ENCODE assay signal across 1 cellular context in the genomic region with DNA sequence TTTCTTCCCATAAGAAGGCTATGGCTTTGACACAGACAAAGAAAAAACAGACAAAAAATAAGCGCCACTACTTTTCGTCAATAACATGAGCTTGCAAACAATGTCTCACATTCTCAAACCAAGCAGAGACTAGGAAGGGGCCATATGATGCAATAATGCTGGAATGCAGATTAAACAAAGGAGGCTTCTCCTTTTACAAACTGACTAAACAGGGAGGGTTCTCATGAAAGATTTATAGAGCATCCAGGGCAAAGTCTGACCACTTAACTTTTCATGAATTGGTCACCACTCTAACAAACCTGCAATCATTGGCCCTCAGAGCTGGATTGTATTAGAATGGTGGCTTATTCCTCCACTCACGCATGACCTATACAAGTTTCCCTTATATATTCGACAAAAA.
A peak's percentile ranks its signal among the peaks of the same experiment; 100 is the strongest.
TF ChIP-seq lines count a peak whose summit lies in the region.

No MANE protein-coding gene starts in this region.

TF ChIP-seq in HepG2, 621 proteins besides CTCF, POLR2A, EP300 and RAD21 (continued from another document and continues in another):
- TF ChIP-seq ZNF12 (CRISPR knock-in tag; IDR thresholded peaks at IDR 0.05), result peak; percentile 88
- TF ChIP-seq, protein P1, sequence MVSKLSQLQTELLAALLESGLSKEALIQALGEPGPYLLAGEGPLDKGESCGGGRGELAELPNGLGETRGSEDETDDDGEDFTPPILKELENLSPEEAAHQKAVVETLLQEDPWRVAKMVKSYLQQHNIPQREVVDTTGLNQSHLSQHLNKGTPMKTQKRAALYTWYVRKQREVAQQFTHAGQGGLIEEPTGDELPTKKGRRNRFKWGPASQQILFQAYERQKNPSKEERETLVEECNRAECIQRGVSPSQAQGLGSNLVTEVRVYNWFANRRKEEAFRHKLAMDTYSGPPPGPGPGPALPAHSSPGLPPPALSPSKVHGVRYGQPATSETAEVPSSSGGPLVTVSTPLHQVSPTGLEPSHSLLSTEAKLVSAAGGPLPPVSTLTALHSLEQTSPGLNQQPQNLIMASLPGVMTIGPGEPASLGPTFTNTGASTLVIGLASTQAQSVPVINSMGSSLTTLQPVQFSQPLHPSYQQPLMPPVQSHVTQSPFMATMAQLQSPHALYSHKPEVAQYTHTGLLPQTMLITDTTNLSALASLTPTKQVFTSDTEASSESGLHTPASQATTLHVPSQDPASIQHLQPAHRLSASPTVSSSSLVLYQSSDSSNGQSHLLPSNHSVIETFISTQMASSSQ (IDR thresholded peaks at IDR 0.05; ENCODE audit: low read depth), result no peak
- TF ChIP-seq, protein P1 (CRISPR knock-in tag; IDR thresholded peaks at IDR 0.05; ENCODE audit: borderline replicate concordance), result peak; percentile 53; the same call in 1 of the 2 replicates
- TF ChIP-seq HNRNPLL (IDR thresholded peaks at IDR 0.05; ENCODE audit: low read depth, low read length, poor library complexity, severe bottlenecking), result no peak
- TF ChIP-seq, protein P2, sequence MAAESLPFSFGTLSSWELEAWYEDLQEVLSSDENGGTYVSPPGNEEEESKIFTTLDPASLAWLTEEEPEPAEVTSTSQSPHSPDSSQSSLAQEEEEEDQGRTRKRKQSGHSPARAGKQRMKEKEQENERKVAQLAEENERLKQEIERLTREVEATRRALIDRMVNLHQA (CRISPR knock-in tag; IDR thresholded peaks at IDR 0.05), result no peak
- TF ChIP-seq, protein P3, sequence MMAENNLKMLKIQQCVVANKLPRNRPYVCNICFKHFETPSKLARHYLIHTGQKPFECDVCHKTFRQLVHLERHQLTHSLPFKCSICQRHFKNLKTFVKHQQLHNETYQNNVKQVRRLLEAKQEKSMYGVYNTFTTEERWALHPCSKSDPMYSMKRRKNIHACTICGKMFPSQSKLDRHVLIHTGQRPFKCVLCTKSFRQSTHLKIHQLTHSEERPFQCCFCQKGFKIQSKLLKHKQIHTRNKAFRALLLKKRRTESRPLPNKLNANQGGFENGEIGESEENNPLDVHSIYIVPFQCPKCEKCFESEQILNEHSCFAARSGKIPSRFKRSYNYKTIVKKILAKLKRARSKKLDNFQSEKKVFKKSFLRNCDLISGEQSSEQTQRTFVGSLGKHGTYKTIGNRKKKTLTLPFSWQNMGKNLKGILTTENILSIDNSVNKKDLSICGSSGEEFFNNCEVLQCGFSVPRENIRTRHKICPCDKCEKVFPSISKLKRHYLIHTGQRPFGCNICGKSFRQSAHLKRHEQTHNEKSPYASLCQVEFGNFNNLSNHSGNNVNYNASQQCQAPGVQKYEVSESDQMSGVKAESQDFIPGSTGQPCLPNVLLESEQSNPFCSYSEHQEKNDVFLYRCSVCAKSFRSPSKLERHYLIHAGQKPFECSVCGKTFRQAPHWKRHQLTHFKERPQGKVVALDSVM (CRISPR knock-in tag; IDR thresholded peaks at IDR 0.05), result no peak
- TF ChIP-seq, protein P4, sequence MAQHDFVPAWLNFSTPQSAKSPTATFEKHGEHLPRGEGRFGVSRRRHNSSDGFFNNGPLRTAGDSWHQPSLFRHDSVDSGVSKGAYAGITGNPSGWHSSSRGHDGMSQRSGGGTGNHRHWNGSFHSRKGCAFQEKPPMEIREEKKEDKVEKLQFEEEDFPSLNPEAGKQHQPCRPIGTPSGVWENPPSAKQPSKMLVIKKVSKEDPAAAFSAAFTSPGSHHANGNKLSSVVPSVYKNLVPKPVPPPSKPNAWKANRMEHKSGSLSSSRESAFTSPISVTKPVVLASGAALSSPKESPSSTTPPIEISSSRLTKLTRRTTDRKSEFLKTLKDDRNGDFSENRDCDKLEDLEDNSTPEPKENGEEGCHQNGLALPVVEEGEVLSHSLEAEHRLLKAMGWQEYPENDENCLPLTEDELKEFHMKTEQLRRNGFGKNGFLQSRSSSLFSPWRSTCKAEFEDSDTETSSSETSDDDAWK (CRISPR knock-in tag; IDR thresholded peaks at IDR 0.05), result no peak
- TF ChIP-seq, protein P5, sequence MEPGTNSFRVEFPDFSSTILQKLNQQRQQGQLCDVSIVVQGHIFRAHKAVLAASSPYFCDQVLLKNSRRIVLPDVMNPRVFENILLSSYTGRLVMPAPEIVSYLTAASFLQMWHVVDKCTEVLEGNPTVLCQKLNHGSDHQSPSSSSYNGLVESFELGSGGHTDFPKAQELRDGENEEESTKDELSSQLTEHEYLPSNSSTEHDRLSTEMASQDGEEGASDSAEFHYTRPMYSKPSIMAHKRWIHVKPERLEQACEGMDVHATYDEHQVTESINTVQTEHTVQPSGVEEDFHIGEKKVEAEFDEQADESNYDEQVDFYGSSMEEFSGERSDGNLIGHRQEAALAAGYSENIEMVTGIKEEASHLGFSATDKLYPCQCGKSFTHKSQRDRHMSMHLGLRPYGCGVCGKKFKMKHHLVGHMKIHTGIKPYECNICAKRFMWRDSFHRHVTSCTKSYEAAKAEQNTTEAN (CRISPR knock-in tag; conservative IDR thresholded peaks at IDR 0.05), result 0 out of 2 replicates have a peak, but pooled peaks have one; percentile 25
- TF ChIP-seq, protein P6, sequence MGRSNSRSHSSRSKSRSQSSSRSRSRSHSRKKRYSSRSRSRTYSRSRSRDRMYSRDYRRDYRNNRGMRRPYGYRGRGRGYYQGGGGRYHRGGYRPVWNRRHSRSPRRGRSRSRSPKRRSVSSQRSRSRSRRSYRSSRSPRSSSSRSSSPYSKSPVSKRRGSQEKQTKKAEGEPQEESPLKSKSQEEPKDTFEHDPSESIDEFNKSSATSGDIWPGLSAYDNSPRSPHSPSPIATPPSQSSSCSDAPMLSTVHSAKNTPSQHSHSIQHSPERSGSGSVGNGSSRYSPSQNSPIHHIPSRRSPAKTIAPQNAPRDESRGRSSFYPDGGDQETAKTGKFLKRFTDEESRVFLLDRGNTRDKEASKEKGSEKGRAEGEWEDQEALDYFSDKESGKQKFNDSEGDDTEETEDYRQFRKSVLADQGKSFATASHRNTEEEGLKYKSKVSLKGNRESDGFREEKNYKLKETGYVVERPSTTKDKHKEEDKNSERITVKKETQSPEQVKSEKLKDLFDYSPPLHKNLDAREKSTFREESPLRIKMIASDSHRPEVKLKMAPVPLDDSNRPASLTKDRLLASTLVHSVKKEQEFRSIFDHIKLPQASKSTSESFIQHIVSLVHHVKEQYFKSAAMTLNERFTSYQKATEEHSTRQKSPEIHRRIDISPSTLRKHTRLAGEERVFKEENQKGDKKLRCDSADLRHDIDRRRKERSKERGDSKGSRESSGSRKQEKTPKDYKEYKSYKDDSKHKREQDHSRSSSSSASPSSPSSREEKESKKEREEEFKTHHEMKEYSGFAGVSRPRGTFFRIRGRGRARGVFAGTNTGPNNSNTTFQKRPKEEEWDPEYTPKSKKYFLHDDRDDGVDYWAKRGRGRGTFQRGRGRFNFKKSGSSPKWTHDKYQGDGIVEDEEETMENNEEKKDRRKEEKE (IDR thresholded peaks at IDR 0.05), result no peak
- TF ChIP-seq, protein P7, sequence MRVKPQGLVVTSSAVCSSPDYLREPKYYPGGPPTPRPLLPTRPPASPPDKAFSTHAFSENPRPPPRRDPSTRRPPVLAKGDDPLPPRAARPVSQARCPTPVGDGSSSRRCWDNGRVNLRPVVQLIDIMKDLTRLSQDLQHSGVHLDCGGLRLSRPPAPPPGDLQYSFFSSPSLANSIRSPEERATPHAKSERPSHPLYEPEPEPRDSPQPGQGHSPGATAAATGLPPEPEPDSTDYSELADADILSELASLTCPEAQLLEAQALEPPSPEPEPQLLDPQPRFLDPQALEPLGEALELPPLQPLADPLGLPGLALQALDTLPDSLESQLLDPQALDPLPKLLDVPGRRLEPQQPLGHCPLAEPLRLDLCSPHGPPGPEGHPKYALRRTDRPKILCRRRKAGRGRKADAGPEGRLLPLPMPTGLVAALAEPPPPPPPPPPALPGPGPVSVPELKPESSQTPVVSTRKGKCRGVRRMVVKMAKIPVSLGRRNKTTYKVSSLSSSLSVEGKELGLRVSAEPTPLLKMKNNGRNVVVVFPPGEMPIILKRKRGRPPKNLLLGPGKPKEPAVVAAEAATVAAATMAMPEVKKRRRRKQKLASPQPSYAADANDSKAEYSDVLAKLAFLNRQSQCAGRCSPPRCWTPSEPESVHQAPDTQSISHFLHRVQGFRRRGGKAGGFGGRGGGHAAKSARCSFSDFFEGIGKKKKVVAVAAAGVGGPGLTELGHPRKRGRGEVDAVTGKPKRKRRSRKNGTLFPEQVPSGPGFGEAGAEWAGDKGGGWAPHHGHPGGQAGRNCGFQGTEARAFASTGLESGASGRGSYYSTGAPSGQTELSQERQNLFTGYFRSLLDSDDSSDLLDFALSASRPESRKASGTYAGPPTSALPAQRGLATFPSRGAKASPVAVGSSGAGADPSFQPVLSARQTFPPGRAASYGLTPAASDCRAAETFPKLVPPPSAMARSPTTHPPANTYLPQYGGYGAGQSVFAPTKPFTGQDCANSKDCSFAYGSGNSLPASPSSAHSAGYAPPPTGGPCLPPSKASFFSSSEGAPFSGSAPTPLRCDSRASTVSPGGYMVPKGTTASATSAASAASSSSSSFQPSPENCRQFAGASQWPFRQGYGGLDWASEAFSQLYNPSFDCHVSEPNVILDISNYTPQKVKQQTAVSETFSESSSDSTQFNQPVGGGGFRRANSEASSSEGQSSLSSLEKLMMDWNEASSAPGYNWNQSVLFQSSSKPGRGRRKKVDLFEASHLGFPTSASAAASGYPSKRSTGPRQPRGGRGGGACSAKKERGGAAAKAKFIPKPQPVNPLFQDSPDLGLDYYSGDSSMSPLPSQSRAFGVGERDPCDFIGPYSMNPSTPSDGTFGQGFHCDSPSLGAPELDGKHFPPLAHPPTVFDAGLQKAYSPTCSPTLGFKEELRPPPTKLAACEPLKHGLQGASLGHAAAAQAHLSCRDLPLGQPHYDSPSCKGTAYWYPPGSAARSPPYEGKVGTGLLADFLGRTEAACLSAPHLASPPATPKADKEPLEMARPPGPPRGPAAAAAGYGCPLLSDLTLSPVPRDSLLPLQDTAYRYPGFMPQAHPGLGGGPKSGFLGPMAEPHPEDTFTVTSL (CRISPR knock-in tag; IDR thresholded peaks at IDR 0.05; ENCODE audit: borderline replicate concordance), result peak; percentile 72; the same call in 1 of the 2 replicates
- TF ChIP-seq HNF4A (CRISPR knock-in tag; IDR thresholded peaks at IDR 0.05), result peak; percentile 86
- TF ChIP-seq ZNF781 (CRISPR knock-in tag; IDR thresholded peaks at IDR 0.05; ENCODE audit: borderline replicate concordance, not compliant biosample characterization), result no peak
- TF ChIP-seq ATF7 (IDR thresholded peaks at IDR 0.05), result peak; percentile 80
- no peak; the same call in 1 of the 2 replicates for TF ChIP-seq ATF7 (CRISPR knock-in tag; IDR thresholded peaks at IDR 0.05)
- TF ChIP-seq, protein P8, sequence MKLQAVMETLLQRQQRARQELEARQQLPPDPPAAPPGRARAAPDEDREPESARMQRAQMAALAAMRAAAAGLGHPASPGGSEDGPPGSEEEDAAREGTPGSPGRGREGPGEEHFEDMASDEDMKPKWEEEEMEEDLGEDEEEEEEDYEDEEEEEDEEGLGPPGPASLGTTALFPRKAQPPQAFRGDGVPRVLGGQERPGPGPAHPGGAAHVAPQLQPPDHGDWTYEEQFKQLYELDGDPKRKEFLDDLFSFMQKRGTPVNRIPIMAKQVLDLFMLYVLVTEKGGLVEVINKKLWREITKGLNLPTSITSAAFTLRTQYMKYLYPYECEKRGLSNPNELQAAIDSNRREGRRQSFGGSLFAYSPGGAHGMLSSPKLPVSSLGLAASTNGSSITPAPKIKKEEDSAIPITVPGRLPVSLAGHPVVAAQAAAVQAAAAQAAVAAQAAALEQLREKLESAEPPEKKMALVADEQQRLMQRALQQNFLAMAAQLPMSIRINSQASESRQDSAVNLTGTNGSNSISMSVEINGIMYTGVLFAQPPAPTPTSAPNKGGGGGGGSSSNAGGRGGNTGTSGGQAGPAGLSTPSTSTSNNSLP (IDR thresholded peaks at IDR 0.05; ENCODE audit: low read depth, low read length), result peak; percentile 86
- TF ChIP-seq, protein P9, sequence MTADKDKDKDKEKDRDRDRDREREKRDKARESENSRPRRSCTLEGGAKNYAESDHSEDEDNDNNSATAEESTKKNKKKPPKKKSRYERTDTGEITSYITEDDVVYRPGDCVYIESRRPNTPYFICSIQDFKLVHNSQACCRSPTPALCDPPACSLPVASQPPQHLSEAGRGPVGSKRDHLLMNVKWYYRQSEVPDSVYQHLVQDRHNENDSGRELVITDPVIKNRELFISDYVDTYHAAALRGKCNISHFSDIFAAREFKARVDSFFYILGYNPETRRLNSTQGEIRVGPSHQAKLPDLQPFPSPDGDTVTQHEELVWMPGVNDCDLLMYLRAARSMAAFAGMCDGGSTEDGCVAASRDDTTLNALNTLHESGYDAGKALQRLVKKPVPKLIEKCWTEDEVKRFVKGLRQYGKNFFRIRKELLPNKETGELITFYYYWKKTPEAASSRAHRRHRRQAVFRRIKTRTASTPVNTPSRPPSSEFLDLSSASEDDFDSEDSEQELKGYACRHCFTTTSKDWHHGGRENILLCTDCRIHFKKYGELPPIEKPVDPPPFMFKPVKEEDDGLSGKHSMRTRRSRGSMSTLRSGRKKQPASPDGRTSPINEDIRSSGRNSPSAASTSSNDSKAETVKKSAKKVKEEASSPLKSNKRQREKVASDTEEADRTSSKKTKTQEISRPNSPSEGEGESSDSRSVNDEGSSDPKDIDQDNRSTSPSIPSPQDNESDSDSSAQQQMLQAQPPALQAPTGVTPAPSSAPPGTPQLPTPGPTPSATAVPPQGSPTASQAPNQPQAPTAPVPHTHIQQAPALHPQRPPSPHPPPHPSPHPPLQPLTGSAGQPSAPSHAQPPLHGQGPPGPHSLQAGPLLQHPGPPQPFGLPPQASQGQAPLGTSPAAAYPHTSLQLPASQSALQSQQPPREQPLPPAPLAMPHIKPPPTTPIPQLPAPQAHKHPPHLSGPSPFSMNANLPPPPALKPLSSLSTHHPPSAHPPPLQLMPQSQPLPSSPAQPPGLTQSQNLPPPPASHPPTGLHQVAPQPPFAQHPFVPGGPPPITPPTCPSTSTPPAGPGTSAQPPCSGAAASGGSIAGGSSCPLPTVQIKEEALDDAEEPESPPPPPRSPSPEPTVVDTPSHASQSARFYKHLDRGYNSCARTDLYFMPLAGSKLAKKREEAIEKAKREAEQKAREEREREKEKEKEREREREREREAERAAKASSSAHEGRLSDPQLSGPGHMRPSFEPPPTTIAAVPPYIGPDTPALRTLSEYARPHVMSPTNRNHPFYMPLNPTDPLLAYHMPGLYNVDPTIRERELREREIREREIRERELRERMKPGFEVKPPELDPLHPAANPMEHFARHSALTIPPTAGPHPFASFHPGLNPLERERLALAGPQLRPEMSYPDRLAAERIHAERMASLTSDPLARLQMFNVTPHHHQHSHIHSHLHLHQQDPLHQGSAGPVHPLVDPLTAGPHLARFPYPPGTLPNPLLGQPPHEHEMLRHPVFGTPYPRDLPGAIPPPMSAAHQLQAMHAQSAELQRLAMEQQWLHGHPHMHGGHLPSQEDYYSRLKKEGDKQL (CRISPR knock-in tag; IDR thresholded peaks at IDR 0.05; ENCODE audit: low read depth), result 0 out of 2 replicates have a peak, but pooled peaks have one; percentile 32
- peak; percentile 24; the same call in 1 of the 2 replicates for TF ChIP-seq SP5 (CRISPR knock-in tag; IDR thresholded peaks at IDR 0.05; ENCODE audit: borderline replicate concordance, low read depth)
- 0 out of 2 replicates have a peak, but pooled peaks have one; percentile 39 for TF ChIP-seq ZFP1 (CRISPR knock-in tag; IDR thresholded peaks at IDR 0.05)
